ENCODE assay signal across 13 cellular contexts in genomic region chr16:85638248-85638647, GRCh38.
"Had no signal": no experiment of that assay in that cellular context is flagged by ENCODE, and none has a peak within 500 bp of the region (broad histone marks: within the 10 kb centered on the region; RNA-seq: fewer than 3 reads in every experiment).

No MANE protein-coding gene starts in this region.

- FAIRE-seq: endothelial cell of umbilical vein, pancreas had no signal

- H3K36me3 ChIP-seq: neural progenitor cell, pancreas had no signal

- DNase-seq: activated CD4-positive, alpha-beta T cell treated with anti-CD3 and anti-CD28 coated beads, Interleukin-2, amount 50 U/mL, for 1 hour; activated CD4-positive, CD25-positive, alpha-beta regulatory T cell; activated naive CD4-positive, alpha-beta T cell treated with anti-CD3 and anti-CD28 coated beads, Interleukin-2, amount 50 U/mL, for 16 hours; activated T-cell treated with anti-CD3 and anti-CD28 coated beads for 4 hours; dorsolateral prefrontal cortex; foreskin melanocyte; islet precursor cell; stimulated activated CD4-positive, alpha-beta T cell treated with anti-CD3 and anti-CD28 coated beads, Interleukin-1b, Interleukin-23, amount 100 ng/mL, for 48 hours; stimulated activated naive CD4-positive, alpha-beta T cell had no signal

- H3K4me3 Mint-ChIP-seq: neural progenitor cell had no signal

- H3K9ac ChIP-seq: neural progenitor cell had no signal

- H3K9me3 Mint-ChIP-seq: neural progenitor cell had no signal

- H3K4me3 ChIP-seq: dorsolateral prefrontal cortex, neural progenitor cell, pancreas, upper lobe of right lung had no signal

- H3K27ac Mint-ChIP-seq: neural progenitor cell had no signal

- H3K27ac ChIP-seq: neural progenitor cell, upper lobe of right lung had no signal

- H3K27me3 ChIP-seq: dorsolateral prefrontal cortex, neural progenitor cell, pancreas, upper lobe of right lung had no signal

- H3K36me3 Mint-ChIP-seq: neural progenitor cell had no signal

- H3K9me3 ChIP-seq: pancreas, upper lobe of right lung had no signal
